In the genomic region with DNA sequence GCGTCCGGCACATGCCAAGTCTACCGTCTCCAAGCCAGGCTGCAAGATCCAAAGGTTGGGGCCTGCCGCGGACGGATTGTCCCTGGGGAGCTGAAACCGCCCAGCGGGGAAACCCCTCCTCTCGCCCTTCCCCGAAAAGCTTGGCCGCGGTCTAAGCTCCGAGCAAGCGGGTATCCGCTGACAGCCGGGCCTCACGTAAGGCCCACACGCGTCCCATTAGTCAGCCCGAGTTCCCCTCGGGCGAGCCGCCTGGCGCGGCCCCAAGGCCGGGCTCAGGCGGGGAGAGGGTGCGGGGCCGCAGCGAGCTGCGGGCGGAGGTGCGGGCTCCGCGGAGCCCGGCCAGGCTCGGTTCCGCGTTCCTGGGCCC, we compare ENCODE assay signal across 8 cellular contexts. TPM values are rescaled to one million over a fixed set of nuclear protein-coding genes. Genes with fewer than 3 reads are reported as not detected.
A peak's percentile ranks its signal among the peaks of the same experiment; 100 is the strongest.
DNase-seq lines count a peak whose midpoint lies in the region; ATAC-seq and TF ChIP-seq lines count a peak whose summit lies in the region.

No MANE protein-coding gene starts in this region.

- TF ChIP-seq CTCF in RWPE2 (IDR thresholded peaks at IDR 0.05; ENCODE audit: poor library complexity, severe bottlenecking) (no peak), neural cell (IDR thresholded peaks at IDR 0.05; ENCODE audit: poor library complexity, severe bottlenecking) (no peak)

- no peaks in the 10 kb centered on the region for H3K4me1 ChIP-seq in RWPE2 (ENCODE audit: insufficient read depth, poor library complexity, severe bottlenecking)

- no peaks in the 10 kb centered on the region for H3K79me2 ChIP-seq in neural cell (replicated peaks; ENCODE audit: insufficient read depth, low read length)

- H3K4me2 ChIP-seq in neural cell (ENCODE audit: low read length) = no peak overlapping the region

- H2AFZ ChIP-seq in neural cell (ENCODE audit: low read depth, low read length) = no peak overlapping the region

- ATAC-seq in GM21619 (IDR thresholded peaks at IDR 0.05; ENCODE audit: unreplicated experiment) (peak; percentile 40), RWPE2 (ENCODE audit: low read depth) (peak; percentile 30), HG03457 (IDR thresholded peaks at IDR 0.05; ENCODE audit: unreplicated experiment) (no peak)

- no peak for TF ChIP-seq EP300 in neural cell (conservative IDR thresholded peaks at IDR 0.05; ENCODE audit: poor library complexity, severe bottlenecking)

- H3K9me2 ChIP-seq in neural cell (ENCODE audit: insufficient read depth, low read length) = no peaks in the 10 kb centered on the region

- H3K9me3 ChIP-seq in RWPE2 (ENCODE audit: severe bottlenecking) (no peaks in the 10 kb centered on the region), neural cell (ENCODE audit: low read length) (no peaks in the 10 kb centered on the region)

- H3K27me3 ChIP-seq in RWPE2 (ENCODE audit: insufficient read depth, poor library complexity, severe bottlenecking) = no peaks in the 10 kb centered on the region
- no peaks in the 10 kb centered on the region for H3K27me3 ChIP-seq in neural cell (ENCODE audit: insufficient read depth, low read depth, low read length)

- H3K9ac ChIP-seq in neural cell (ENCODE audit: low read length) = peak overlapping the region; percentile 74

- no peaks in the 10 kb centered on the region for H3K36me3 ChIP-seq in RWPE2 (ENCODE audit: low read depth)
- no peaks in the 10 kb centered on the region for H3K36me3 ChIP-seq in neural cell (ENCODE audit: insufficient read depth, low read length)

- DNase-seq in Daoy (ENCODE audit: low read depth) = peak; percentile 76
- DNase-seq in RWPE2 (ENCODE audit: low spot score) = no peak
- no peak for DNase-seq in epithelial cell of prostate (ENCODE audit: low read depth, low spot score)
- DNase-seq in inferior parietal cortex (ENCODE audit: extremely low spot score) = no peak
- no peak for DNase-seq in stimulated activated CD4-positive, alpha-beta T cell treated with anti-CD3 and anti-CD28 coated beads, Interleukin-2, amount 100 ng/mL, for 48 hours

- no peak for TF ChIP-seq RAD21 in neural cell (conservative IDR thresholded peaks at IDR 0.05)

- H3K4me3 ChIP-seq in RWPE2 (ENCODE audit: severe bottlenecking) = peak overlapping the region; percentile 53
- peak overlapping the region; percentile 66 for H3K4me3 ChIP-seq in neural cell (ENCODE audit: low read length)

- H4K20me1 ChIP-seq in neural cell (ENCODE audit: insufficient read depth) = no peaks in the 10 kb centered on the region

- peak overlapping the region; percentile 82 for H3K27ac ChIP-seq in RWPE2 (ENCODE audit: poor library complexity, severe bottlenecking)
- peak overlapping the region; percentile 51 for H3K27ac ChIP-seq in epithelial cell of prostate
- no peak overlapping the region for H3K27ac ChIP-seq in neural cell (ENCODE audit: low read length)

- H3F3A ChIP-seq in neural cell (ENCODE audit: insufficient read depth, low read length, poor library complexity, severe bottlenecking) = no peaks in the 10 kb centered on the region

TF ChIP-seq in neural cell, 6 proteins besides CTCF, POLR2A, EP300 and RAD21:
- TF ChIP-seq SMC3 (conservative IDR thresholded peaks at IDR 0.05; ENCODE audit: poor library complexity) = no peak
- TF ChIP-seq EZH2 (IDR thresholded peaks at IDR 0.05; ENCODE audit: borderline replicate concordance, insufficient read depth, low read length, poor library complexity, severe bottlenecking) = no peak
- TF ChIP-seq, protein P1, sequence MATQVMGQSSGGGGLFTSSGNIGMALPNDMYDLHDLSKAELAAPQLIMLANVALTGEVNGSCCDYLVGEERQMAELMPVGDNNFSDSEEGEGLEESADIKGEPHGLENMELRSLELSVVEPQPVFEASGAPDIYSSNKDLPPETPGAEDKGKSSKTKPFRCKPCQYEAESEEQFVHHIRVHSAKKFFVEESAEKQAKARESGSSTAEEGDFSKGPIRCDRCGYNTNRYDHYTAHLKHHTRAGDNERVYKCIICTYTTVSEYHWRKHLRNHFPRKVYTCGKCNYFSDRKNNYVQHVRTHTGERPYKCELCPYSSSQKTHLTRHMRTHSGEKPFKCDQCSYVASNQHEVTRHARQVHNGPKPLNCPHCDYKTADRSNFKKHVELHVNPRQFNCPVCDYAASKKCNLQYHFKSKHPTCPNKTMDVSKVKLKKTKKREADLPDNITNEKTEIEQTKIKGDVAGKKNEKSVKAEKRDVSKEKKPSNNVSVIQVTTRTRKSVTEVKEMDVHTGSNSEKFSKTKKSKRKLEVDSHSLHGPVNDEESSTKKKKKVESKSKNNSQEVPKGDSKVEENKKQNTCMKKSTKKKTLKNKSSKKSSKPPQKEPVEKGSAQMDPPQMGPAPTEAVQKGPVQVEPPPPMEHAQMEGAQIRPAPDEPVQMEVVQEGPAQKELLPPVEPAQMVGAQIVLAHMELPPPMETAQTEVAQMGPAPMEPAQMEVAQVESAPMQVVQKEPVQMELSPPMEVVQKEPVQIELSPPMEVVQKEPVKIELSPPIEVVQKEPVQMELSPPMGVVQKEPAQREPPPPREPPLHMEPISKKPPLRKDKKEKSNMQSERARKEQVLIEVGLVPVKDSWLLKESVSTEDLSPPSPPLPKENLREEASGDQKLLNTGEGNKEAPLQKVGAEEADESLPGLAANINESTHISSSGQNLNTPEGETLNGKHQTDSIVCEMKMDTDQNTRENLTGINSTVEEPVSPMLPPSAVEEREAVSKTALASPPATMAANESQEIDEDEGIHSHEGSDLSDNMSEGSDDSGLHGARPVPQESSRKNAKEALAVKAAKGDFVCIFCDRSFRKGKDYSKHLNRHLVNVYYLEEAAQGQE (IDR thresholded peaks at IDR 0.05; ENCODE audit: borderline replicate concordance) = no peak
- no peak for TF ChIP-seq TAF1 (IDR thresholded peaks at IDR 0.05; ENCODE audit: low read depth)
- no peak for TF ChIP-seq POLR2AphosphoS5 (IDR thresholded peaks at IDR 0.05)
- no peak for TF ChIP-seq MXI1 (conservative IDR thresholded peaks at IDR 0.05; ENCODE audit: poor library complexity, severe bottlenecking)

RNA-seq across cellular contexts. Expression of gene BCOR, which starts 6.9 kb away (rescaled TPM):
- total RNA-seq in Daoy (2014; rRNA removed; shearing (Covaris generic)) = 35.5 and 36.6 TPM in 2 replicates
- polyA plus RNA-seq in neural cell = 18.0 and 23.7 TPM in 2 replicates
- polyA minus RNA-seq in neural cell = 49.7 and 72.6 TPM in 2 replicates
